In genomic region chr6:119138906-119139541, GRCh38 we compare ENCODE assay signal across 10 cellular contexts.
DNase-seq lines count a peak whose midpoint lies in the region; ATAC-seq, FAIRE-seq and TF ChIP-seq lines count a peak whose summit lies in the region.
"Had no signal": no experiment of that assay in that cellular context is flagged by ENCODE, and none has a peak within 500 bp of the region (broad histone marks: within the 10 kb centered on the region; RNA-seq: fewer than 3 reads in every experiment).

No MANE protein-coding gene starts in this region.

- no peak for DNase-seq in GM18507 (ENCODE audit: extremely low spot score, insufficient read length, low read depth)
- peak in 56 of 76 experiments; percentile 9 to 79 (median 39) for DNase-seq in HUDEP-2 (lab: John Stamatoyannopoulos, UW; ENCODE audit: unreplicated experiment in 76 of 76)
- DNase-seq in lower lobe of right lung = no peak
- DNase-seq in Kasumi-1 (lab: John Stamatoyannopoulos, UW) = no peak
- DNase-seq in PC-9 = no peak
- DNase-seq in T-helper 17 cell = no peak
- no peak for DNase-seq in suprapubic skin (ENCODE audit: low spot score in 2 of 2)
- DNase-seq: NCI-H524 treated with DMSO at 0.1 percent for 48 hours had no signal

- CTCF ChIA-PET in PC-9 (lab: Charles Lee) = no interaction called here

- no peaks in the 10 kb centered on the region for H3K79me2 ChIP-seq in PC-9 (ENCODE audit: low read depth)

- H3K36me3 ChIP-seq in lower lobe of right lung = no peaks in the 10 kb centered on the region
- no peaks in the 10 kb centered on the region for H3K36me3 ChIP-seq in PC-9 (ENCODE audit: low read depth)
- H3K36me3 ChIP-seq in suprapubic skin = no peaks in the 10 kb centered on the region

- 72% methylated on average over 7 of the region's 7 CpGs for WGBS in suprapubic skin

- TF ChIP-seq POLR2A in suprapubic skin (IDR thresholded peaks at IDR 0.05) = no peak

- H3K4me3 ChIP-seq in lower lobe of right lung (no peak overlapping the region), PC-9 (no peak overlapping the region), suprapubic skin (no peak overlapping the region)

- no peak overlapping the region for H3K27ac ChIP-seq in lower lobe of right lung
- no peak overlapping the region for H3K27ac ChIP-seq in PC-9
- H3K27ac ChIP-seq in suprapubic skin = no peak overlapping the region

- peak; percentile 93 for ATAC-seq in GM21786 (IDR thresholded peaks at IDR 0.05; ENCODE audit: unreplicated experiment)
- ATAC-seq in lower lobe of right lung = peak; percentile 43 to 53
- ATAC-seq in T-helper 17 cell = no peak

- BruUV-seq in PC-9 (replicated peaks; lab: Mats Ljungman, UMichigan) = no TSS peak

- H2AFZ ChIP-seq in PC-9 = no peak overlapping the region

- H3K27me3 ChIP-seq in lower lobe of right lung (ENCODE audit: low read depth) = no peaks in the 10 kb centered on the region
- H3K27me3 ChIP-seq in PC-9 (ENCODE audit: insufficient read depth, low read depth) = no peaks in the 10 kb centered on the region
- no peaks in the 10 kb centered on the region for H3K27me3 ChIP-seq in suprapubic skin

- H3K4me1 ChIP-seq in lower lobe of right lung = peaks cover 12% of the 10 kb centered on the region
- H3K4me1 ChIP-seq in PC-9 (replicated peaks; ENCODE audit: insufficient read depth) = peaks cover 17% of the 10 kb centered on the region
- H3K4me1 ChIP-seq in suprapubic skin = peaks cover 18% of the 10 kb centered on the region

- peaks cover 9% of the 10 kb centered on the region for H3K27me3 Mint-ChIP-seq in T-helper 17 cell
- H3K27me3 Mint-ChIP-seq: stimulated activated naive CD8-positive, alpha-beta T cell treated with anti-CD3 and anti-CD28 coated beads, Interleukin-15, Interleukin-2, amounts not matched to agents 100 ng/mL and 50 ng/mL, for 24 hours had no signal

- POLR2A ChIA-PET in PC-9 (lab: Charles Lee; ENCODE audit: unreplicated experiment) = no interaction called here

- H3F3A ChIP-seq in PC-9 (ENCODE audit: insufficient read depth, low read depth) = no peaks in the 10 kb centered on the region

- FAIRE-seq in GM18507 (lab: Jason Lieb, UNC) = peak; percentile 51

- intact Hi-C loops in lower lobe of right lung (cut with DNase I) (no loop called here), PC-9 (cut with micrococcal nuclease; ENCODE audit: unreplicated experiment) (loop anchor here (10.0 kb wide), 1 partner anchor 126 kb away; no protein-coding TSS in a partner anchor)

- no peaks in the 10 kb centered on the region for H4K20me1 ChIP-seq in PC-9 (ENCODE audit: insufficient read depth)

- peaks cover 2% of the 10 kb centered on the region for H3K4me1 Mint-ChIP-seq in T-helper 17 cell

- no peaks in the 10 kb centered on the region for H3K9me2 ChIP-seq in PC-9 (ENCODE audit: insufficient read depth)

- no peak for TF ChIP-seq EP300 in suprapubic skin (IDR thresholded peaks at IDR 0.05)

- H3K4me2 ChIP-seq in PC-9 = no peak overlapping the region

- no peaks in the 10 kb centered on the region for H3K9me3 ChIP-seq in lower lobe of right lung
- H3K9me3 ChIP-seq in PC-9 (ENCODE audit: insufficient read depth, low read depth) = no peaks in the 10 kb centered on the region
- no peaks in the 10 kb centered on the region for H3K9me3 ChIP-seq in T-helper 17 cell (ENCODE audit: control insufficient read depth, low read length, poor library complexity, severe bottlenecking)
- H3K9me3 ChIP-seq in suprapubic skin = no peaks in the 10 kb centered on the region

- peaks cover 2% of the 10 kb centered on the region for H3K36me3 Mint-ChIP-seq in T-helper 17 cell (ENCODE audit: low read depth)

- TF ChIP-seq CTCF in lower lobe of right lung (IDR thresholded peaks at IDR 0.05) (no peak), PC-9 (conservative IDR thresholded peaks at IDR 0.05) (no peak), suprapubic skin (IDR thresholded peaks at IDR 0.05) (no peak)

- H3K4me3 Mint-ChIP-seq in T-helper 17 cell = no peak overlapping the region
- H3K4me3 Mint-ChIP-seq: stimulated activated naive CD8-positive, alpha-beta T cell treated with anti-CD3 and anti-CD28 coated beads, Interleukin-15, Interleukin-2, amounts not matched to agents 100 ng/mL and 50 ng/mL, for 24 hours had no signal

- no peak overlapping the region for H3K27ac Mint-ChIP-seq in T-helper 17 cell
- H3K27ac Mint-ChIP-seq: stimulated activated naive CD8-positive, alpha-beta T cell treated with anti-CD3 and anti-CD28 coated beads, Interleukin-15, Interleukin-2, amounts not matched to agents 100 ng/mL and 50 ng/mL, for 24 hours had no signal

Comparison
In these comparisons a context has a peak if more than half of its experiments do, and no peak if none do; other contexts are left out.
1. DNase-seq: peak in HUDEP-2 (56 of 76); none in GM18507 (single experiment), lower lobe of right lung (single experiment), Kasumi-1 (0 of 2), PC-9 (0 of 2), T-helper 17 cell (0 of 3) and suprapubic skin (0 of 2).